ENCODE assay signal across 8 cellular contexts in genomic region chr3:114214542-114215341, GRCh38. TPM values are rescaled to one million over a fixed set of nuclear protein-coding genes. Genes with fewer than 3 reads are reported as not detected.
A peak's percentile ranks its signal among the peaks of the same experiment; 100 is the strongest.
DNase-seq lines count a peak whose midpoint lies in the region; ATAC-seq, FAIRE-seq and TF ChIP-seq lines count a peak whose summit lies in the region.

No MANE protein-coding gene starts in this region.

- POLR2A ChIA-PET in HepG2 (lab: Yijun Ruan, JAX) (no interaction called here), PC-9 (lab: Charles Lee; ENCODE audit: unreplicated experiment) (no interaction called here)

- H3K79me2 ChIP-seq in HepG2 (ENCODE audit: insufficient read depth, low read length) (no peaks in the 10 kb centered on the region), PC-9 (ENCODE audit: low read depth) (no peaks in the 10 kb centered on the region)

- CTCF ChIA-PET in HepG2 (lab: Yijun Ruan, JAX; ENCODE audit: low intra/inter-chr PET ratio, low total read pairs) (no interaction called here), PC-9 (lab: Charles Lee) (no interaction called here)

- H3K4me3 ChIP-seq in liver (ENCODE audit: low read depth in 1 of 3, low read length in 3 of 3), result no peak overlapping the region
- no peak overlapping the region for H3K4me3 ChIP-seq in HepG2 (replicated peaks in 1 of 3; ENCODE audit: insufficient read depth in 1 of 3, low read depth in 2 of 3, low read length in 3 of 3)
- no peak overlapping the region; the same call in 1 of the 2 replicates for H3K4me3 ChIP-seq in PC-9
- H3K4me3 ChIP-seq in urinary bladder (ENCODE audit: low read depth, low read length), result no peak overlapping the region
- H3K4me3 ChIP-seq in dorsolateral prefrontal cortex, result peak overlapping the region in 26 of 59 donors; percentile 3 to 48 (median 35)
- peak overlapping the region in 1 of 2 donors; percentile 25 for H3K4me3 ChIP-seq in ascending aorta

- peak overlapping the region; percentile 39 to 46 for H3K27ac ChIP-seq in liver (ENCODE audit: low read depth in 1 of 2, low read length in 2 of 2)
- no peak overlapping the region for H3K27ac ChIP-seq in HepG2 (ENCODE audit: extremely low read length, insufficient read depth, low read length)
- H3K27ac ChIP-seq in PC-9, result no peak overlapping the region
- peak overlapping the region; percentile 28 for H3K27ac ChIP-seq in urinary bladder (ENCODE audit: low read depth)
- H3K27ac ChIP-seq in dorsolateral prefrontal cortex, result peak overlapping the region in 1 of 59 donors; percentile 14
- H3K27ac ChIP-seq in ascending aorta, result no peak overlapping the region

- H4K20me1 ChIP-seq in HepG2 (ENCODE audit: insufficient read depth, low read length) (no peaks in the 10 kb centered on the region), PC-9 (ENCODE audit: insufficient read depth) (no peaks in the 10 kb centered on the region)

- TF ChIP-seq POLR2A in HepG2 (IDR thresholded peaks at IDR 0.05; ENCODE audit: insufficient read depth in 1 of 2, low read depth in 2 of 2, low read length in 2 of 2), result no peak

- no peak for FAIRE-seq in HepG2 (lab: Jason Lieb, UNC)

- no peaks in the 10 kb centered on the region for H3K27me3 ChIP-seq in liver (ENCODE audit: control insufficient read depth in 4 of 4, insufficient read depth in 4 of 4, low read length in 3 of 4)
- peaks cover 0 to 16% of the 10 kb centered on the region in 2 experiments; a peak in 1 of 5 replicates for H3K27me3 ChIP-seq in HepG2 (ENCODE audit: control insufficient read depth in 1 of 2, insufficient read depth in 2 of 2, low read length in 2 of 2)
- H3K27me3 ChIP-seq in PC-9 (ENCODE audit: insufficient read depth, low read depth), result peaks cover 6% of the 10 kb centered on the region; the same call in 1 of the 2 replicates
- H3K27me3 ChIP-seq in dorsolateral prefrontal cortex, result peaks cover 0 to 13% (median 0%) of the 10 kb centered on the region in 45 donors
- H3K27me3 ChIP-seq in ascending aorta, result no peaks in the 10 kb centered on the region

- intact Hi-C loops in HepG2 (cut with micrococcal nuclease; ENCODE audit: unreplicated experiment) (no loop called here), PC-9 (cut with micrococcal nuclease; ENCODE audit: unreplicated experiment) (no loop called here), dorsolateral prefrontal cortex (cut with DNase I) (no loop called here), ascending aorta (cut with DNase I) (no loop called here)

- H3K36me3 ChIP-seq in liver (ENCODE audit: control insufficient read depth in 4 of 4, insufficient read depth in 3 of 4, low read depth in 1 of 4, low read length in 3 of 4) (no peaks in the 10 kb centered on the region), HepG2 (replicated peaks in 1 of 2; ENCODE audit: control insufficient read depth in 1 of 2, insufficient read depth in 2 of 2, low read length in 2 of 2) (no peaks in the 10 kb centered on the region), PC-9 (ENCODE audit: low read depth) (no peaks in the 10 kb centered on the region), urinary bladder (ENCODE audit: insufficient read depth) (no peaks in the 10 kb centered on the region), ascending aorta (no peaks in the 10 kb centered on the region)

- no peak for ATAC-seq in HepG2

- H3K4me2 ChIP-seq in HepG2 (ENCODE audit: low read depth, low read length) (no peak overlapping the region), PC-9 (peak overlapping the region; percentile 56)

- H3F3A ChIP-seq in PC-9 (ENCODE audit: insufficient read depth, low read depth), result no peaks in the 10 kb centered on the region

- H3K9ac ChIP-seq in liver (ENCODE audit: low read depth in 1 of 2, low read length in 2 of 2) (peak overlapping the region in 1 of 2 donors; percentile 43), HepG2 (ENCODE audit: insufficient read depth, low read depth, low read length) (no peak overlapping the region)

- BruUV-seq in HepG2 (replicated peaks; lab: Mats Ljungman, UMichigan) (no TSS peak), PC-9 (replicated peaks; lab: Mats Ljungman, UMichigan) (no TSS peak)

- H3K9me2 ChIP-seq in PC-9 (ENCODE audit: insufficient read depth), result no peaks in the 10 kb centered on the region

- no peak for DNase-seq in HepG2 (ENCODE audit: low spot score)
- no peak for DNase-seq in PC-9
- DNase-seq in hepatic stellate cell (ENCODE audit: low spot score), result peak; percentile 12
- DNase-seq in GM19238 (ENCODE audit: insufficient read length, low spot score), result no peak
- no peak for DNase-seq in dorsolateral prefrontal cortex
- no peak for DNase-seq in ascending aorta (ENCODE audit: low spot score in 2 of 2)

- H3K4me1 ChIP-seq in liver (ENCODE audit: control insufficient read depth in 4 of 4, insufficient read depth in 4 of 4, low read length in 3 of 4) (no peaks in the 10 kb centered on the region), HepG2 (ENCODE audit: insufficient read depth, low read length) (no peaks in the 10 kb centered on the region), PC-9 (replicated peaks; ENCODE audit: insufficient read depth) (no peaks in the 10 kb centered on the region), urinary bladder (ENCODE audit: insufficient read depth) (no peaks in the 10 kb centered on the region), ascending aorta (no peaks in the 10 kb centered on the region)

- H3K9me3 ChIP-seq in liver (ENCODE audit: control insufficient read depth in 4 of 4, low read length in 3 of 4) (no peaks in the 10 kb centered on the region), HepG2 (ENCODE audit: low read length) (no peaks in the 10 kb centered on the region), PC-9 (ENCODE audit: insufficient read depth, low read depth) (no peaks in the 10 kb centered on the region), ascending aorta (no peaks in the 10 kb centered on the region)

- no peak for TF ChIP-seq CTCF in liver (IDR thresholded peaks at IDR 0.05; ENCODE audit: low read depth, low read length, missing input control)
- TF ChIP-seq CTCF in HepG2 (CRISPR knock-in tag; IDR thresholded peaks at IDR 0.05), result no peak
- no peak for TF ChIP-seq CTCF in PC-9 (conservative IDR thresholded peaks at IDR 0.05)
- no peak for TF ChIP-seq CTCF in dorsolateral prefrontal cortex (IDR thresholded peaks at IDR 0.05 in 54 of 56, conservative IDR thresholded peaks at IDR 0.05 in 2 of 56; ENCODE audit: low read depth in 1 of 56, partially characterized antibody in 56 of 56)
- no peak for TF ChIP-seq CTCF in ascending aorta (IDR thresholded peaks at IDR 0.05)

- TF ChIP-seq EP300 in HepG2 (IDR thresholded peaks at IDR 0.05; ENCODE audit: low read depth in 2 of 2, low read length in 2 of 2) (no peak), HepG2 (CRISPR knock-in tag; IDR thresholded peaks at IDR 0.05; ENCODE audit: borderline replicate concordance) (no peak)

- TF ChIP-seq RAD21 in liver (IDR thresholded peaks at IDR 0.05) (no peak), HepG2 (CRISPR knock-in tag; IDR thresholded peaks at IDR 0.05) (no peak)

- H2AFZ ChIP-seq in HepG2 (ENCODE audit: low read length) (no peak overlapping the region), PC-9 (no peak overlapping the region)

- WGBS in liver, result 61% methylated on average over 6 of the region's 6 CpGs
- WGBS in HepG2 (ENCODE audit: low lambda C conversion rate), result 31% methylated on average over 6 of the region's 6 CpGs
- 59% methylated on average over 6 of the region's 6 CpGs for WGBS in urinary bladder

- in situ Hi-C loops in HepG2 (cut with HindIII; ENCODE audit: extremely low pct_ligation_motif_present, low pct_unique_long_range_greater_than_20kb), result no loop called here

RNA-seq across cellular contexts. Expression of gene ZNF80, which starts 22.6 kb away (rescaled TPM):
- total RNA-seq in liver (not detected), HepG2 (2016; rRNA removed; fragmentation: Illumina TruSeq; extraction: Trizol) (not detected in 2 replicates), PC-9 (2021) (not detected in 2 replicates), urinary bladder (not detected), dorsolateral prefrontal cortex (under 1 TPM in 1 of 120 experiments, not detected in 119; 0.19 TPM), ascending aorta (23.7 TPM)
- polyA plus RNA-seq in liver (under 1 TPM in 1 of 2 donors, not detected in 1; 0.06 TPM), HepG2 (2011; rRNA removed) (0.03 TPM in 1 of 2 replicates, not detected in the other), urinary bladder (0.04 TPM)
- total RNA-seq in HepG2 (2016; cell fraction: cytosol; rRNA removed; fragmentation: Illumina TruSeq; extraction: Trizol; ENCODE audit: low read depth), result not detected in 2 replicates
- not detected in 2 replicates for total RNA-seq in HepG2 (2016; cell fraction: insoluble cytoplasmic fraction; rRNA removed; fragmentation: Illumina TruSeq; extraction: Trizol)
- total RNA-seq in HepG2 (2016; cell fraction: membrane; rRNA removed; fragmentation: Illumina TruSeq; extraction: Trizol), result not detected in 2 replicates
- not detected in 2 replicates for total RNA-seq in HepG2 (2016; cell fraction: nucleus; rRNA removed; fragmentation: Illumina TruSeq; extraction: Trizol)
- not detected in 2 replicates for polyA plus RNA-seq in HepG2 (2011; cell fraction: cytosol; rRNA removed)
- polyA plus RNA-seq in HepG2 (2011; cell fraction: nucleus; rRNA removed), result not detected in 2 replicates
- not detected in 2 replicates for polyA plus RNA-seq in HepG2 (2012)
- polyA plus RNA-seq in HepG2 (2016; cell fraction: cytosol; fragmentation: Illumina TruSeq; extraction: Trizol; ENCODE audit: low read depth), result not detected in 2 replicates
- polyA plus RNA-seq in HepG2 (2016; cell fraction: insoluble cytoplasmic fraction; fragmentation: Illumina TruSeq; extraction: Trizol; ENCODE audit: low read depth), result not detected in 2 replicates
- polyA plus RNA-seq in HepG2 (2016; cell fraction: membrane; fragmentation: Illumina TruSeq; extraction: Trizol; ENCODE audit: low read depth), result not detected in 2 replicates
- polyA plus RNA-seq in HepG2 (2016; cell fraction: nucleus; fragmentation: Illumina TruSeq; extraction: Trizol; ENCODE audit: insufficient read depth, low read depth), result not detected in 2 replicates
- polyA minus RNA-seq in HepG2 (2011; rRNA and poly(A)+ RNA removed; ENCODE audit: low replicate concordance), result 0.14 TPM in 1 of 2 replicates, not detected in the other
- polyA minus RNA-seq in HepG2 (2011; cell fraction: cytosol; rRNA and poly(A)+ RNA removed), result not detected in 2 replicates
- not detected in 2 replicates for polyA minus RNA-seq in HepG2 (2011; cell fraction: nucleus; rRNA and poly(A)+ RNA removed)

RNA-seq across cellular contexts. Expression of gene DRD3, which starts 35.9 kb away (rescaled TPM):
- total RNA-seq in liver (not detected), HepG2 (2016; rRNA removed; fragmentation: Illumina TruSeq; extraction: Trizol) (not detected in 2 replicates), PC-9 (2021) (not detected in 2 replicates), urinary bladder (not detected), dorsolateral prefrontal cortex (under 1 TPM in 8 of 120 experiments, not detected in 112; 0.28 to 0.56 (median 0.32) TPM), ascending aorta (not detected)
- polyA plus RNA-seq in liver (not detected), HepG2 (2011; rRNA removed) (not detected in 2 replicates), urinary bladder (not detected)
- total RNA-seq in HepG2 (2016; cell fraction: cytosol; rRNA removed; fragmentation: Illumina TruSeq; extraction: Trizol; ENCODE audit: low read depth), result not detected in 2 replicates
- total RNA-seq in HepG2 (2016; cell fraction: insoluble cytoplasmic fraction; rRNA removed; fragmentation: Illumina TruSeq; extraction: Trizol), result not detected in 2 replicates
- total RNA-seq in HepG2 (2016; cell fraction: membrane; rRNA removed; fragmentation: Illumina TruSeq; extraction: Trizol), result not detected in 2 replicates
- not detected in 2 replicates for total RNA-seq in HepG2 (2016; cell fraction: nucleus; rRNA removed; fragmentation: Illumina TruSeq; extraction: Trizol)
- not detected in 2 replicates for polyA plus RNA-seq in HepG2 (2011; cell fraction: cytosol; rRNA removed)
- not detected in 2 replicates for polyA plus RNA-seq in HepG2 (2011; cell fraction: nucleus; rRNA removed)
- not detected in 2 replicates for polyA plus RNA-seq in HepG2 (2012)
- not detected in 2 replicates for polyA plus RNA-seq in HepG2 (2016; cell fraction: cytosol; fragmentation: Illumina TruSeq; extraction: Trizol; ENCODE audit: low read depth)
- not detected in 2 replicates for polyA plus RNA-seq in HepG2 (2016; cell fraction: insoluble cytoplasmic fraction; fragmentation: Illumina TruSeq; extraction: Trizol; ENCODE audit: low read depth)
- not detected in 2 replicates for polyA plus RNA-seq in HepG2 (2016; cell fraction: membrane; fragmentation: Illumina TruSeq; extraction: Trizol; ENCODE audit: low read depth)
- not detected in 2 replicates for polyA plus RNA-seq in HepG2 (2016; cell fraction: nucleus; fragmentation: Illumina TruSeq; extraction: Trizol; ENCODE audit: insufficient read depth, low read depth)
- not detected in 2 replicates for polyA minus RNA-seq in HepG2 (2011; rRNA and poly(A)+ RNA removed; ENCODE audit: low replicate concordance)
- not detected in 2 replicates for polyA minus RNA-seq in HepG2 (2011; cell fraction: cytosol; rRNA and poly(A)+ RNA removed)
- polyA minus RNA-seq in HepG2 (2011; cell fraction: nucleus; rRNA and poly(A)+ RNA removed), result not detected in 2 replicates

Comparison
In these comparisons a context has a peak if more than half of its experiments do, and no peak if none do; other contexts are left out.
1. H3K27ac ChIP-seq: peak in liver (2 of 2) and urinary bladder (single experiment); none in HepG2 (single experiment), PC-9 (single experiment) and ascending aorta (0 of 2).
2. RNA of gene ZNF80, which starts 22.6 kb away (total RNA-seq): 23.7 TPM in ascending aorta (single experiment); not detected in urinary bladder (single experiment), not detected in HepG2, not detected in liver, not detected in PC-9 and 0.19 TPM in dorsolateral prefrontal cortex; every median in the first group is over 10 times any median in the second.